8 cellular contexts compared by ENCODE assay signal in genomic region chr2:110211938-110212858, GRCh38. TPM values are rescaled to one million over a fixed set of nuclear protein-coding genes. Genes with fewer than 3 reads are reported as not detected.
A peak's percentile ranks its signal among the peaks of the same experiment; 100 is the strongest.
DNase-seq lines count a peak whose midpoint lies in the region; ATAC-seq and TF ChIP-seq lines count a peak whose summit lies in the region.

Gene MTLN (minus strand): TSS chr2:110212547. CDS start chr2:110212525, 22 bp downstream.

- peak within 1 kb of the TSS; percentile 88 for H3K27ac Mint-ChIP-seq in activated T-helper 2 cell treated with anti-CD3 and anti-CD28 coated beads, Interferon-gamma antibody, Interleukin-2, Interleukin-4, amounts not matched to agents 10 μg/mL and 5 μg/mL and 100 μg/mL, durations not matched to agents 14 hours and 24 hours and 36 hours
- H3K27ac Mint-ChIP-seq in natural killer cell, result peak within 1 kb of the TSS; percentile 84 to 91
- peak within 1 kb of the TSS; percentile 90 for H3K27ac Mint-ChIP-seq in stimulated activated naive CD8-positive, alpha-beta T cell treated with anti-CD3 and anti-CD28 coated beads, Interleukin-15, Interleukin-2, amounts not matched to agents 100 ng/mL and 50 ng/mL, for 24 hours

- peaks cover 3% of the 10 kb centered on the region for H3K36me3 ChIP-seq in fibroblast of lung (ENCODE audit: control insufficient read depth, insufficient read depth, low read length)

- H3K4me2 ChIP-seq in fibroblast of lung (ENCODE audit: extremely low read depth, insufficient read depth, low read length), result peak within 1 kb of the TSS; percentile 84

- H3K4me1 Mint-ChIP-seq in activated T-helper 2 cell treated with anti-CD3 and anti-CD28 coated beads, Interferon-gamma antibody, Interleukin-2, Interleukin-4, amounts not matched to agents 10 μg/mL and 5 μg/mL and 100 μg/mL, durations not matched to agents 14 hours and 24 hours and 36 hours (ENCODE audit: low read depth), result peaks cover 7% of the 10 kb centered on the region
- H3K4me1 Mint-ChIP-seq in natural killer cell, result peaks cover 15 to 21% of the 10 kb centered on the region in 2 donors
- peaks cover 24% of the 10 kb centered on the region for H3K4me1 Mint-ChIP-seq in stimulated activated naive CD8-positive, alpha-beta T cell treated with anti-CD3 and anti-CD28 coated beads, Interleukin-15, Interleukin-2, amounts not matched to agents 100 ng/mL and 50 ng/mL, for 24 hours (ENCODE audit: low read depth)

- peaks cover 15% of the 10 kb centered on the region for H3K27me3 ChIP-seq in fibroblast of lung (ENCODE audit: control insufficient read depth, insufficient read depth, low read length)

- peak; percentile 38 for DNase-seq in DMS79 (lab: John Stamatoyannopoulos, UW)
- peak; percentile 56 for DNase-seq in Jurkat, Clone E6-1 (ENCODE audit: low read depth, low spot score)
- DNase-seq in RPMI8226, result peak; percentile 81
- DNase-seq in activated T-helper 2 cell treated with anti-CD3 and anti-CD28 coated beads, Interferon-gamma antibody, Interleukin-2, Interleukin-4, amounts not matched to agents 10 μg/mL and 5 μg/mL and 100 μg/mL, durations not matched to agents 14 hours and 24 hours and 36 hours (ENCODE audit: low spot score), result peak; percentile 72
- DNase-seq in fibroblast of lung (ENCODE audit: low read depth in 2 of 2), result peak; percentile 68
- peak; percentile 77 for DNase-seq in natural killer cell

- peak within 1 kb of the TSS; percentile 98 for H2AFZ ChIP-seq in fibroblast of lung (ENCODE audit: low read length)

- intact Hi-C loops in activated T-helper 2 cell treated with anti-CD3 and anti-CD28 coated beads, Interferon-gamma antibody, Interleukin-2, Interleukin-4, amounts not matched to agents 10 μg/mL and 5 μg/mL and 100 μg/mL, durations not matched to agents 14 hours and 24 hours and 36 hours (cut with micrococcal nuclease), result loop anchor here (1.0 kb wide), 1 partner anchor 8 kb away; no protein-coding TSS in a partner anchor
- intact Hi-C loops in natural killer cell (cut with micrococcal nuclease), result loop anchor here (1.0 kb wide), 1 partner anchor 8 kb away; no protein-coding TSS in a partner anchor

- peak within 1 kb of the TSS; percentile 93 for H3K4me3 Mint-ChIP-seq in activated T-helper 2 cell treated with anti-CD3 and anti-CD28 coated beads, Interferon-gamma antibody, Interleukin-2, Interleukin-4, amounts not matched to agents 10 μg/mL and 5 μg/mL and 100 μg/mL, durations not matched to agents 14 hours and 24 hours and 36 hours (ENCODE audit: low read depth)
- H3K4me3 Mint-ChIP-seq in natural killer cell, result peak within 1 kb of the TSS; percentile 95
- H3K4me3 Mint-ChIP-seq in stimulated activated naive CD8-positive, alpha-beta T cell treated with anti-CD3 and anti-CD28 coated beads, Interleukin-15, Interleukin-2, amounts not matched to agents 100 ng/mL and 50 ng/mL, for 24 hours, result peak within 1 kb of the TSS; percentile 93

- peak within 1 kb of the TSS; percentile 79 for H3K9ac ChIP-seq in fibroblast of lung (ENCODE audit: insufficient read depth, low read length)

- peaks cover 12% of the 10 kb centered on the region for H3K9me3 Mint-ChIP-seq in activated T-helper 2 cell treated with anti-CD3 and anti-CD28 coated beads, Interferon-gamma antibody, Interleukin-2, Interleukin-4, amounts not matched to agents 10 μg/mL and 5 μg/mL and 100 μg/mL, durations not matched to agents 14 hours and 24 hours and 36 hours
- H3K9me3 Mint-ChIP-seq in natural killer cell, result no peaks in the 10 kb centered on the region
- peaks cover 4% of the 10 kb centered on the region for H3K9me3 Mint-ChIP-seq in stimulated activated naive CD8-positive, alpha-beta T cell treated with anti-CD3 and anti-CD28 coated beads, Interleukin-15, Interleukin-2, amounts not matched to agents 100 ng/mL and 50 ng/mL, for 24 hours

- H3K4me3 ChIP-seq in Jurkat, Clone E6-1 (ENCODE audit: low read length), result peak within 1 kb of the TSS; percentile 91
- peak within 1 kb of the TSS; percentile 75 to 94 (median 86) for H3K4me3 ChIP-seq in fibroblast of lung (replicated peaks in 1 of 4; ENCODE audit: control extremely low read depth in 1 of 4, insufficient read depth in 1 of 4, low read depth in 3 of 4, low read length in 4 of 4)

- TF ChIP-seq CTCF in fibroblast of lung (conservative IDR thresholded peaks at IDR 0.05 in 1 of 2, IDR thresholded peaks at IDR 0.05 in 1 of 2; ENCODE audit: low read depth in 1 of 2, low read length in 2 of 2) (no peak), natural killer cell (IDR thresholded peaks at IDR 0.05) (no peak)

- no peaks in the 10 kb centered on the region for H3K4me1 ChIP-seq in fibroblast of lung (ENCODE audit: control insufficient read depth, extremely low read depth, insufficient read depth, low read length)

- no peaks in the 10 kb centered on the region for H3K9me3 ChIP-seq in fibroblast of lung (ENCODE audit: control insufficient read depth, insufficient read depth, low read depth, low read length)

- peaks cover 7% of the 10 kb centered on the region for H3K79me2 ChIP-seq in fibroblast of lung (ENCODE audit: control insufficient read depth, insufficient read depth, low read length)

- peaks cover 30% of the 10 kb centered on the region for H3K36me3 Mint-ChIP-seq in activated T-helper 2 cell treated with anti-CD3 and anti-CD28 coated beads, Interferon-gamma antibody, Interleukin-2, Interleukin-4, amounts not matched to agents 10 μg/mL and 5 μg/mL and 100 μg/mL, durations not matched to agents 14 hours and 24 hours and 36 hours (ENCODE audit: low read depth)
- no peaks in the 10 kb centered on the region for H3K36me3 Mint-ChIP-seq in natural killer cell
- H3K36me3 Mint-ChIP-seq in stimulated activated naive CD8-positive, alpha-beta T cell treated with anti-CD3 and anti-CD28 coated beads, Interleukin-15, Interleukin-2, amounts not matched to agents 100 ng/mL and 50 ng/mL, for 24 hours (ENCODE audit: low read depth), result peaks cover 32% of the 10 kb centered on the region

- H4K20me1 ChIP-seq in fibroblast of lung (ENCODE audit: control insufficient read depth, extremely low read depth, insufficient read depth, low read length), result no peaks in the 10 kb centered on the region

- H3K27ac ChIP-seq in fibroblast of lung (ENCODE audit: insufficient read depth, low read length), result peak within 1 kb of the TSS; percentile 72

- peak; percentile 83 for ATAC-seq in GM21717 (IDR thresholded peaks at IDR 0.05; ENCODE audit: unreplicated experiment)
- peak; percentile 87 to 97 (median 97) for ATAC-seq in natural killer cell

- H3K27me3 Mint-ChIP-seq in activated T-helper 2 cell treated with anti-CD3 and anti-CD28 coated beads, Interferon-gamma antibody, Interleukin-2, Interleukin-4, amounts not matched to agents 10 μg/mL and 5 μg/mL and 100 μg/mL, durations not matched to agents 14 hours and 24 hours and 36 hours (ENCODE audit: low read depth), result peaks cover 22% of the 10 kb centered on the region
- H3K27me3 Mint-ChIP-seq in natural killer cell (ENCODE audit: low read depth in 2 of 2), result peaks cover 21 to 33% of the 10 kb centered on the region in 2 donors
- peaks cover 22% of the 10 kb centered on the region for H3K27me3 Mint-ChIP-seq in stimulated activated naive CD8-positive, alpha-beta T cell treated with anti-CD3 and anti-CD28 coated beads, Interleukin-15, Interleukin-2, amounts not matched to agents 100 ng/mL and 50 ng/mL, for 24 hours

RNA-seq across cellular contexts. Expression of gene MTLN, which starts in this region (rescaled TPM):
- 24.5 TPM for polyA plus RNA-seq in Jurkat, Clone E6-1 (2012; ENCODE audit: insufficient read depth, insufficient read length)
- total RNA-seq in activated T-helper 2 cell treated with anti-CD3 and anti-CD28 coated beads, Interferon-gamma antibody, Interleukin-2, Interleukin-4, amounts not matched to agents 10 μg/mL and 5 μg/mL and 100 μg/mL, durations not matched to agents 14 hours and 24 hours and 36 hours, result 59.8 and 72.8 TPM in 2 replicates
- total RNA-seq in fibroblast of lung, result 51.9 and 74.2 TPM in 2 replicates
- polyA plus RNA-seq in fibroblast of lung, result 12.3 and 14.4 TPM in 2 replicates
- polyA plus RNA-seq in fibroblast of lung (2012), result 54.0 and 69.1 TPM in 2 replicates
- 11.6 and 12.2 TPM in 2 replicates for polyA minus RNA-seq in fibroblast of lung (ENCODE audit: low replicate concordance)
- total RNA-seq in natural killer cell, result 10 to 100 TPM in 2 of 3 donors, 1 to 10 TPM in 1; 6.8 to 14.0 (median 13.1) TPM

Comparison
In these comparisons a context has a peak if more than half of its experiments do, and no peak if none do; other contexts are left out.
1. Peak in every context shown above with its lines: DNase-seq, ATAC-seq, H3K4me3 ChIP-seq and H3K27ac ChIP-seq.